ENCODE assay signal across 12 cellular contexts in the genomic region with DNA sequence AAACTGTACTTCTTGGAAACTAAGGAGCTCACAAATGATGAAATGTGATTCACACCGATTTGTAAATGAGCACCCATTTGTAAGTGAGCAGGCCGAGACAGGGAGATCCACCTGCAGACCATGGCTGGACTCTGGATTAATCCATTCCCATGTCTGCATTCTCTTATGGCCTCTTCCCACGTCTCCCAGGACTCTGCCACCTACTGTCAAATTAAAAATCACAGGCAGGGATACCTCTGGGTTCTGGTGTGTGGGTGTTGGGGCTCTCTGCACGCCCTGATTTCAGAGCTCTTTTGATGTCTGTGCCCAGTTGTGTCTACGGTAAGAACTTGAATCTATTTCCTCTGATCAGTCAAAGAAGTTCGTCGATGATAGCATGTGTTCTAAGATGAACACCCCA. TPM values are rescaled to one million over a fixed set of nuclear protein-coding genes. Genes with fewer than 3 reads are reported as not detected.
"Had no signal": no experiment of that assay in that cellular context is flagged by ENCODE, and none has a peak within 500 bp of the region (broad histone marks: within the 10 kb centered on the region; RNA-seq: fewer than 3 reads in every experiment).

No MANE protein-coding gene starts in this region.

RNA-seq across cellular contexts. Expression of gene MAGEA9B, which starts 3.7 kb away (rescaled TPM):
- total RNA-seq: OCI-LY7, PC-3, PC-9, Peyer's patch, Right ventricle myocardium inferior, Right ventricle myocardium superior, RPMI7951, SJCRH30, SJSA1, SK-MEL-5, T-cell had no signal

RNA-seq across cellular contexts. Expression of gene HSFX2, which starts 4.1 kb away (rescaled TPM):
- total RNA-seq: OCI-LY7, PC-3, Right ventricle myocardium inferior, Right ventricle myocardium superior, SJCRH30, SJSA1, SK-MEL-5, T-cell had no signal

RNA-seq across cellular contexts. Expression of gene HSFX3, which starts 41.3 kb away (rescaled TPM):
- total RNA-seq: OCI-LY7, PC-3, PC-9, Peyer's patch, Right ventricle myocardium inferior, Right ventricle myocardium superior, RPMI7951, SJCRH30, SJSA1, SK-MEL-5, T-cell had no signal
- polyA plus RNA-seq: SK-N-SH had no signal
